In the genomic region with DNA sequence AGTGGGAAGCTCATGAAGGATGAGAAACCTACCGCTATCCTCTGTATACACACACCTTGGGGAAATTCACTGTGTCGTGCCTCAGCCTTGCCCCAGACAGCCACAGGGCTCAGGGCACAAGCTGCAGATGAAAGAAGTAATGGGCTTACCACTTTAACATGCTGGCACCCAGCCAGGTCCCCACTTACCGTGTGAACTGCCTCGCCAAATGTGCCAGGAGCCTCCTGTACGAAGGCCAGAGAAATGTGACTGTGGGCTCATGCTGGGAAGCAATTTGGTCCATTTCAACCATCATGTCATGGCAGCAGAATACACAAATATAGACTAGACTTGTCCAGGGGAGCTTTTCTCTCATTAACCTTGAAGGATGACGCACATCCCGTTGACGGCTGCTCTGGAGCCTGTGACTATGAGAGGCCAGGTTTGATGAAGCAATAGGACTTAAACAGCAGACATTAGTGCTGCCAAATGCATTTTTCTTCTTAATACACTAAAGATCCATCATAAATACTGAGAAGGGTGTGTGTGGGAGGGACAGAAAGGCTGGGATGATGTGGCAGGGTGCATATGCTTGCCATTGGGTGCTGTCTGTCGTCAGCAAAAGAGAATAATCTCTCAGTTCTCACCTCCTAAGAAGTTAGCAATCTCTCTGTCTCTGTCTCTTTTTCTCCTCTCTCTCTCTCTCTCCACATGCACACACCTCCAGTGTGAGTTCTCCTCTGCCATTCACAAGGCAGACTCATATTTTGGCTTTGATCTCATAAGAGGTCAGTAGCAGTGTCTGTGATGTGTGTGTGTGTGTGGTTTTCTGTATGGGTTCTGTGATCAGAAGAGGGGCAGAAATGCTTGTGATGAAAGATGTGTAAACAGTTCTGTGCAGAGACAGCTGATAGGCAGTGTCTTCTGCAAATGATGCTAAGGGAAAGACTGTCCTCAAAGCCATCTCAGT, we compare ENCODE assay signal across 17 cellular contexts.
DNase-seq lines count a peak whose midpoint lies in the region; ATAC-seq, FAIRE-seq and TF ChIP-seq lines count a peak whose summit lies in the region.
"Had no signal": no experiment of that assay in that cellular context is flagged by ENCODE, and none has a peak within 500 bp of the region (broad histone marks: within the 10 kb centered on the region; RNA-seq: fewer than 3 reads in every experiment).

No MANE protein-coding gene starts in this region.

- TF ChIP-seq RAD21 in K562 (CRISPR knock-in tag; conservative IDR thresholded peaks at IDR 0.05 in 1 of 2, IDR thresholded peaks at IDR 0.05 in 1 of 2) = no peak

- H3K36me3 ChIP-seq in K562 (ENCODE audit: control insufficient read depth, insufficient read depth, low read length) (no peaks in the 10 kb centered on the region), mucosa of descending colon (ENCODE audit: low read depth) (no peaks in the 10 kb centered on the region), gastrocnemius medialis (no peaks in the 10 kb centered on the region)
- H3K36me3 ChIP-seq: SJCRH30, tibial artery, WERI-Rb-1 had no signal

- no peaks in the 10 kb centered on the region for H3K9me1 ChIP-seq in K562 (ENCODE audit: control insufficient read depth, insufficient read depth, low read length)

- ATAC-seq in K562 = no peak
- no peak for ATAC-seq in mucosa of descending colon
- no peak for ATAC-seq in gastrocnemius medialis
- no peak for ATAC-seq in HG03521 (IDR thresholded peaks at IDR 0.05; ENCODE audit: unreplicated experiment)
- ATAC-seq: GM12878 had no signal

- no TSS peak for BruUV-seq in K562 (replicated peaks; lab: Mats Ljungman, UMichigan)

- in situ Hi-C loops in K562 (cut with MboI) (no loop called here), gastrocnemius medialis (cut with MboI; ENCODE audit: low sequenced_read_pairs in 4 of 4) (no loop called here)

- H3K27ac ChIP-seq in K562 (ENCODE audit: extremely low read depth, low read depth, low read length) (no peak overlapping the region), gastrocnemius medialis (no peak overlapping the region)
- H3K27ac ChIP-seq: SJCRH30, tibial artery, WERI-Rb-1 had no signal

- no peak overlapping the region for H3K9ac ChIP-seq in K562 (ENCODE audit: insufficient read depth in 1 of 2, low read depth in 2 of 2, low read length in 2 of 2)

- DNase-seq in NCI-H1092 treated with DMSO at 0.1 percent for 48 hours (lab: John Stamatoyannopoulos, UW) (peak; percentile 99), NCI-H345 (lab: John Stamatoyannopoulos, UW) (peak; percentile 99), K562 (ENCODE audit: extremely low read depth in 1 of 4, low spot score in 3 of 4) (no peak), skeletal muscle cell (ENCODE audit: low read depth) (peak; percentile 59), mucosa of descending colon (no peak), gastrocnemius medialis (no peak), NOMO-1 treated with DMSO at 0.1 percent for 48 hours (lab: John Stamatoyannopoulos, UW; ENCODE audit: unreplicated experiment) (no peak)
- DNase-seq: activated T-cell treated with anti-CD3 and anti-CD28 coated beads, Interleukin-2, amount 50 U/mL, for 24 hours; amniotic stem cell; effector memory CD4-positive, alpha-beta T cell; NCI-H526 treated with DMSO at 0.1 percent for 48 hours; tibial artery; WERI-Rb-1 had no signal

- H3K9me3 ChIP-seq in K562 (replicated peaks; ENCODE audit: control insufficient read depth, insufficient read depth, low read depth, low read length) (no peaks in the 10 kb centered on the region), mucosa of descending colon (no peaks in the 10 kb centered on the region), gastrocnemius medialis (no peaks in the 10 kb centered on the region)
- H3K9me3 ChIP-seq: SJCRH30, tibial artery had no signal

- TF ChIP-seq POLR2A in K562 (conservative IDR thresholded peaks at IDR 0.05) (no peak), gastrocnemius medialis (IDR thresholded peaks at IDR 0.05) (no peak)

- H3K4me3 ChIP-seq in K562 (no peak overlapping the region), skeletal muscle cell (ENCODE audit: low read depth, low read length) (no peak overlapping the region), mucosa of descending colon (no peak overlapping the region), gastrocnemius medialis (no peak overlapping the region)
- H3K4me3 ChIP-seq: GM12878, SJCRH30, tibial artery had no signal

- POLR2A ChIA-PET in K562 (lab: Yijun Ruan, JAX) = no interaction called here

- no peak overlapping the region for H2AFZ ChIP-seq in K562 (ENCODE audit: low read depth, low read length)

- no peak overlapping the region for H3K4me2 ChIP-seq in K562 (ENCODE audit: insufficient read depth, low read length)

- CTCF ChIA-PET in K562 (lab: Yijun Ruan, JAX; ENCODE audit: low intra/inter-chr PET ratio) = no interaction called here

- WGBS in K562 (ENCODE audit: insufficient coverage, low coverage, missing lambda C conversion rate) = 0% methylated on average over 8 of the region's 9 CpGs

- H4K20me1 ChIP-seq in K562 (replicated peaks; ENCODE audit: control insufficient read depth, insufficient read depth, low read length) = no peaks in the 10 kb centered on the region

- FAIRE-seq in K562 (lab: Jason Lieb, UNC) = no peak
- FAIRE-seq: GM12878, H1 had no signal

- intact Hi-C loops in K562 (cut with micrococcal nuclease) = no loop called here
- intact Hi-C loops in mucosa of descending colon (cut with DNase I, micrococcal nuclease) = no loop called here
- intact Hi-C loops in gastrocnemius medialis (cut with DNase I; ENCODE audit: low total_unique reads) = no loop called here

- TF ChIP-seq EP300 in K562 (IDR thresholded peaks at IDR 0.05; ENCODE audit: low read length) = no peak

- H3K4me1 ChIP-seq in K562 (replicated peaks in 1 of 2; ENCODE audit: control insufficient read depth in 2 of 2, insufficient read depth in 2 of 2, low read length in 2 of 2) = no peaks in the 10 kb centered on the region
- no peaks in the 10 kb centered on the region for H3K4me1 ChIP-seq in mucosa of descending colon (ENCODE audit: low read depth)
- H3K4me1 ChIP-seq in gastrocnemius medialis = no peaks in the 10 kb centered on the region
- H3K4me1 ChIP-seq: SJCRH30, tibial artery had no signal

- peaks cover 0 to 5% of the 10 kb centered on the region in 2 experiments; a peak in 1 of 5 replicates for H3K27me3 ChIP-seq in K562 (ENCODE audit: control insufficient read depth in 2 of 2, insufficient read depth in 2 of 2, low read length in 2 of 2)
- no peaks in the 10 kb centered on the region for H3K27me3 ChIP-seq in gastrocnemius medialis
- H3K27me3 ChIP-seq: SJCRH30, tibial artery had no signal

- TF ChIP-seq CTCF in K562 (IDR thresholded peaks at IDR 0.05 in 2 of 3, conservative IDR thresholded peaks at IDR 0.05 in 1 of 3; ENCODE audit: insufficient read depth in 2 of 3, low read depth in 1 of 3, low read length in 3 of 3) (no peak), mucosa of descending colon (IDR thresholded peaks at IDR 0.05) (no peak), gastrocnemius medialis (IDR thresholded peaks at IDR 0.05 in 4 of 5, conservative IDR thresholded peaks at IDR 0.05 in 1 of 5) (no peak)

- H3K79me2 ChIP-seq in K562 (ENCODE audit: control insufficient read depth, insufficient read depth, low read length) = no peaks in the 10 kb centered on the region

TF ChIP-seq in K562, 482 proteins besides CTCF, POLR2A, EP300 and RAD21:
- no peak for TF ChIP-seq ZNF583 (CRISPR knock-in tag; IDR thresholded peaks at IDR 0.05)
- peak; percentile 66 for TF ChIP-seq NFIC (IDR thresholded peaks at IDR 0.05)

Comparison
In these comparisons a context has a peak if more than half of its experiments do, and no peak if none do; other contexts are left out.
1. DNase-seq: peak in NCI-H1092 treated with DMSO at 0.1 percent for 48 hours (single experiment), NCI-H345 (single experiment) and skeletal muscle cell (single experiment); none in K562 (0 of 4), mucosa of descending colon (0 of 3), gastrocnemius medialis (0 of 2) and NOMO-1 treated with DMSO at 0.1 percent for 48 hours (single experiment).